ENCODE assay signal across 25 cellular contexts in the genomic region with DNA sequence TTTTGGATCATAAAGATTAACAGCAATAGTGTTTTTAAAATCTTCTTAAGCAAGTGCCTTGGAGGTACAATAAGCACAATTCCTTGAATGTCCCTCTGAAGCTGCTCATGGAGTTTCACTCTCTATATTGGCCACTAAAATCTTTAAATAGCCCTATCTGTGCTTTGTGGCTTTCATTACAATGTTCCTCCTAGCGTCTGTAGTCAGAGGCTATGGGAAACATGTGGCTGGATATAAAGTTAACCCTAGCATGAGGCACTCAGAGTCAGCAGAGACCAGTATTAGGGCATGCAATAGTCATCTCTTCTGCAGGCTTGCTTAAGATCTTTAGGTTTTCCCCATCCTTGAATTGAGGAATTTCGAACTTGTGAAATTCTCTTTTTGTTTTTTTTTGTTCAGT.
"Had no signal": no experiment of that assay in that cellular context is flagged by ENCODE, and none has a peak within 500 bp of the region (broad histone marks: within the 10 kb centered on the region; RNA-seq: fewer than 3 reads in every experiment).

No MANE protein-coding gene starts in this region.

- H3K36me3 ChIP-seq: breast epithelium, heart right ventricle, lower lobe of right lung, spleen, thoracic aorta, upper lobe of right lung had no signal

- H3K4me1 Mint-ChIP-seq: mesothelial cell of epicardium; nephron progenitor cell; stimulated activated naive B cell treated with anti-CD40 and anti-IgM and Interleukin-4, amounts not matched to agents 10 μg/mL and 1 μg/mL and 100 μg/mL, for 72 hours had no signal

- DNase-seq: activated CD8-positive, alpha-beta memory T cell treated with anti-CD3 and anti-CD28 coated beads for 24 hours; activated CD8-positive, alpha-beta memory T cell treated with anti-CD3 and anti-CD28 coated beads, Interleukin-2, amount 50 U/mL, for 48 hours; activated effector memory CD4-positive, alpha-beta T cell treated with anti-CD3 and anti-CD28 coated beads, Interleukin-2, amount 50 U/mL, for 16 hours; activated naive CD4-positive, alpha-beta T cell treated with anti-CD3 and anti-CD28 coated beads, Interleukin-2, amount 50 U/mL, for 16 hours; activated T-cell treated with anti-CD3 and anti-CD28 coated beads, Interleukin-2, amount 50 U/mL, for 72 hours; aorta; cerebellar nuclear complex; effector CD8-positive, alpha-beta T cell; heart right ventricle; left colon; lower lobe of right lung; nephron progenitor cell; nucleus accumbens; spleen; stimulated activated CD4-positive, alpha-beta T cell treated with anti-CD3 and anti-CD28 coated beads, Interleukin-4, amount 100 ng/mL, for 4 hours; stimulated activated naive B cell treated with anti-CD40 and anti-IgM and Interleukin-4, amounts not matched to agents 10 μg/mL and 1 μg/mL and 100 μg/mL, for 72 hours; T1000; upper lobe of right lung had no signal

- ATAC-seq: activated CD4-positive, CD25-positive, alpha-beta regulatory T cell treated with anti-CD3 and anti-CD28 coated beads, Interleukin-2, amount 50 U/mL, for 24 hours; activated T-cell treated with anti-CD3 and anti-CD28 coated beads, Interleukin-2, amount 50 U/mL, for 72 hours; esophagus mucosa; heart right ventricle; left colon; lower lobe of right lung; sciatic nerve; stimulated activated naive B cell treated with anti-CD40 and anti-IgM and Interleukin-4, amounts not matched to agents 10 μg/mL and 1 μg/mL and 100 μg/mL, for 72 hours; upper lobe of right lung had no signal

- H3K4me3 Mint-ChIP-seq: activated T-cell treated with anti-CD3 and anti-CD28 coated beads, Interleukin-2, amount 50 U/mL, for 72 hours; dendritic cell treated with granulocyte-macrophage colony-stimulating factor and Interleukin-4, amounts not matched to agents 40 ng/mL and 50 ng/mL, for 4 days; mesothelial cell of epicardium; nephron progenitor cell; stimulated activated naive B cell treated with anti-CD40 and anti-IgM and Interleukin-4, amounts not matched to agents 10 μg/mL and 1 μg/mL and 100 μg/mL, for 72 hours had no signal

- H3K4me1 ChIP-seq: breast epithelium, heart right ventricle, lower lobe of right lung, spleen, upper lobe of right lung had no signal

- H3K27ac Mint-ChIP-seq: activated T-cell treated with anti-CD3 and anti-CD28 coated beads, Interleukin-2, amount 50 U/mL, for 72 hours; dendritic cell treated with granulocyte-macrophage colony-stimulating factor and Interleukin-4, amounts not matched to agents 40 ng/mL and 50 ng/mL, for 4 days; mesothelial cell of epicardium; nephron progenitor cell; stimulated activated naive B cell treated with anti-CD40 and anti-IgM and Interleukin-4, amounts not matched to agents 10 μg/mL and 1 μg/mL and 100 μg/mL, for 72 hours had no signal

- H3K9me3 ChIP-seq: breast epithelium, heart right ventricle, lower lobe of right lung, thoracic aorta, upper lobe of right lung had no signal

- H3K27me3 ChIP-seq: breast epithelium, heart right ventricle, spleen, upper lobe of right lung had no signal

- H3K9me3 Mint-ChIP-seq: dendritic cell treated with granulocyte-macrophage colony-stimulating factor and Interleukin-4, amounts not matched to agents 40 ng/mL and 50 ng/mL, for 4 days; nephron progenitor cell had no signal

- H3K36me3 Mint-ChIP-seq: mesothelial cell of epicardium; stimulated activated naive B cell treated with anti-CD40 and anti-IgM and Interleukin-4, amounts not matched to agents 10 μg/mL and 1 μg/mL and 100 μg/mL, for 72 hours had no signal

- H3K27me3 Mint-ChIP-seq: dendritic cell treated with granulocyte-macrophage colony-stimulating factor and Interleukin-4, amounts not matched to agents 40 ng/mL and 50 ng/mL, for 4 days; stimulated activated naive B cell treated with anti-CD40 and anti-IgM and Interleukin-4, amounts not matched to agents 10 μg/mL and 1 μg/mL and 100 μg/mL, for 72 hours had no signal

- H3K4me3 ChIP-seq: breast epithelium, heart right ventricle, lower lobe of right lung, spleen, thoracic aorta, upper lobe of right lung had no signal

- H3K27ac ChIP-seq: breast epithelium, heart right ventricle, lower lobe of right lung, spleen, thoracic aorta, upper lobe of right lung had no signal
